In the genomic region with DNA sequence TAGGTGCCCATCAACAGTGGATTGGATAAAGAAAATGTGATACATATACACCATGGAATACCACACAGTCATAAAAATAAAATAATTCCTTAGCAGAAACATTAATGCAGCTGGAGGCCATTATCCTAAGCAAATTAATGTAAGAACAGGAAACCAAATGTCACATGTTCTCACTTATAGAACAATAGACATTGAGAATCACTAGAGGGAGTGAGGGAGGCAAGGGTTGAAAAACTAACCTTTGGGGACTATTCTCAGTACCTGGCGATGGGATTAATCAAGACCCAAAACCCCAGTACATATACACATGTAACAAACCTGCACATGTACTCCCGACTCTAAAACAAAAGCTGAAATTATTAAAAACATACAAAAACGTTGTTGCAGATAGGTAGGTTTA, we compare ENCODE assay signal across 27 cellular contexts.
"Had no signal": no experiment of that assay in that cellular context is flagged by ENCODE, and none has a peak within 500 bp of the region (broad histone marks: within the 10 kb centered on the region; RNA-seq: fewer than 3 reads in every experiment).

No MANE protein-coding gene starts in this region.

- H3K27ac Mint-ChIP-seq: activated CD4-positive, alpha-beta memory T cell treated with anti-CD3 and anti-CD28 coated beads, Interleukin-2, amount 10 ng/mL, durations not matched to agents 7 days and 5 days; activated CD4-positive, alpha-beta T cell treated with anti-CD3 and anti-CD28 coated beads, Interleukin-2, amount 10 ng/mL, durations not matched to agents 7 days and 5 days; activated naive CD8-positive, alpha-beta T cell; activated T-cell treated with anti-CD3 and anti-CD28 coated beads, Interleukin-2, amount 50 U/mL, for 24 hours; activated T-helper 17 cell treated with anti-CD3 and anti-CD28 coated beads, Interleukin-2, amount 50 U/mL, for 72 hours; effector memory CD8-positive, alpha-beta T cell had no signal

- H3K4me3 Mint-ChIP-seq: activated CD4-positive, alpha-beta memory T cell treated with anti-CD3 and anti-CD28 coated beads, Interleukin-2, amount 10 ng/mL, durations not matched to agents 7 days and 5 days; activated CD4-positive, alpha-beta T cell treated with anti-CD3 and anti-CD28 coated beads, Interleukin-2, amount 10 ng/mL, durations not matched to agents 7 days and 5 days; activated naive CD8-positive, alpha-beta T cell; activated T-cell treated with anti-CD3 and anti-CD28 coated beads, Interleukin-2, amount 50 U/mL, for 24 hours; activated T-helper 17 cell treated with anti-CD3 and anti-CD28 coated beads, Interleukin-2, amount 50 U/mL, for 72 hours; effector memory CD8-positive, alpha-beta T cell had no signal

- H3K27ac ChIP-seq: epithelial cell of prostate, esophagus squamous epithelium, gastroesophageal sphincter, heart right ventricle had no signal

- H3K36me3 ChIP-seq: esophagus squamous epithelium, gastroesophageal sphincter, heart right ventricle had no signal

- DNase-seq: activated CD4-positive, alpha-beta memory T cell treated with anti-CD3 and anti-CD28 coated beads, Interleukin-2, amount 10 ng/mL, durations not matched to agents 7 days and 5 days; activated CD4-positive, alpha-beta T cell treated with anti-CD3 and anti-CD28 coated beads for 1 hour; activated CD4-positive, alpha-beta T cell treated with anti-CD3 and anti-CD28 coated beads for 4 hours; activated CD4-positive, alpha-beta T cell treated with anti-CD3 and anti-CD28 coated beads, Interleukin-2, amount 10 ng/mL, durations not matched to agents 7 days and 5 days; activated CD4-positive, alpha-beta T cell treated with anti-CD3 and anti-CD28 coated beads, Interleukin-2, amount 50 U/mL, for 4 hours; activated CD8-positive, alpha-beta memory T cell treated with anti-CD3 and anti-CD28 coated beads, Interleukin-2, amount 50 U/mL, for 48 hours; activated effector memory CD4-positive, alpha-beta T cell treated with Interleukin-2 at 50 U/mL for 16 hours; activated gamma-delta T cell treated with Interleukin-2 at 50 U/mL for 16 hours; activated naive CD4-positive, alpha-beta T cell treated with anti-CD3 and anti-CD28 coated beads, Interleukin-2, amount 50 U/mL, for 16 hours; activated naive CD4-positive, alpha-beta T cell treated with Interleukin-2 at 50 U/mL for 16 hours; activated T-cell treated with anti-CD3 and anti-CD28 coated beads for 4 hours; activated T-cell treated with anti-CD3 and anti-CD28 coated beads, Interleukin-2, amount 50 U/mL, for 24 hours; amniotic stem cell; anterior cingulate cortex; caudate nucleus; cortex of kidney; dermis blood vessel endothelial cell; effector CD4-positive, alpha-beta T cell; effector memory CD8-positive, alpha-beta T cell; esophagus squamous epithelium; foreskin melanocyte; heart right ventricle; T-helper 2 cell had no signal

- H3K9me3 Mint-ChIP-seq: activated CD4-positive, alpha-beta memory T cell treated with anti-CD3 and anti-CD28 coated beads, Interleukin-2, amount 10 ng/mL, durations not matched to agents 7 days and 5 days; activated CD4-positive, alpha-beta T cell treated with anti-CD3 and anti-CD28 coated beads, Interleukin-2, amount 10 ng/mL, durations not matched to agents 7 days and 5 days had no signal

- H3K4me3 ChIP-seq: esophagus squamous epithelium, gastroesophageal sphincter, heart right ventricle had no signal

- H3K4me1 ChIP-seq: esophagus squamous epithelium, gastroesophageal sphincter, heart right ventricle had no signal

- H3K36me3 Mint-ChIP-seq: activated naive CD8-positive, alpha-beta T cell had no signal

- H3K4me1 Mint-ChIP-seq: activated CD4-positive, alpha-beta memory T cell treated with anti-CD3 and anti-CD28 coated beads, Interleukin-2, amount 10 ng/mL, durations not matched to agents 7 days and 5 days; activated CD4-positive, alpha-beta T cell treated with anti-CD3 and anti-CD28 coated beads, Interleukin-2, amount 10 ng/mL, durations not matched to agents 7 days and 5 days; activated T-helper 17 cell treated with anti-CD3 and anti-CD28 coated beads, Interleukin-2, amount 50 U/mL, for 72 hours had no signal

- H3K27me3 ChIP-seq: esophagus squamous epithelium, gastroesophageal sphincter, heart right ventricle had no signal

- ATAC-seq: activated T-helper 17 cell treated with anti-CD3 and anti-CD28 coated beads, Interleukin-2, amount 50 U/mL, for 72 hours; effector memory CD8-positive, alpha-beta T cell; gastroesophageal sphincter; heart right ventricle had no signal

- H3K27me3 Mint-ChIP-seq: activated CD4-positive, alpha-beta memory T cell treated with anti-CD3 and anti-CD28 coated beads, Interleukin-2, amount 10 ng/mL, durations not matched to agents 7 days and 5 days; activated CD4-positive, alpha-beta T cell treated with anti-CD3 and anti-CD28 coated beads, Interleukin-2, amount 10 ng/mL, durations not matched to agents 7 days and 5 days; activated naive CD8-positive, alpha-beta T cell; activated T-cell treated with anti-CD3 and anti-CD28 coated beads, Interleukin-2, amount 50 U/mL, for 24 hours; activated T-helper 17 cell treated with anti-CD3 and anti-CD28 coated beads, Interleukin-2, amount 50 U/mL, for 72 hours; effector memory CD8-positive, alpha-beta T cell had no signal

- H3K9me3 ChIP-seq: esophagus squamous epithelium, gastroesophageal sphincter, heart right ventricle had no signal
